ENCODE assay signal across 1 cellular context in genomic region chr2:128313076-128313836, GRCh38.
TF ChIP-seq lines count a peak whose summit lies in the region.

No MANE protein-coding gene starts in this region.

TF ChIP-seq in GM23338, 12 proteins besides CTCF, POLR2A, EP300 and RAD21 (continued from another document):
- TF ChIP-seq ETS1 (IDR thresholded peaks at IDR 0.05) = no peak
